In genomic region chr22:32539631-32540449, GRCh38 we compare ENCODE assay signal across 14 cellular contexts.
DNase-seq lines count a peak whose midpoint lies in the region; ATAC-seq and TF ChIP-seq lines count a peak whose summit lies in the region.
"Had no signal": no experiment of that assay in that cellular context is flagged by ENCODE, and none has a peak within 500 bp of the region (broad histone marks: within the 10 kb centered on the region; RNA-seq: fewer than 3 reads in every experiment).

No MANE protein-coding gene starts in this region.

- no peaks in the 10 kb centered on the region for H3K27me3 ChIP-seq in effector memory CD4-positive, alpha-beta T cell (replicated peaks; ENCODE audit: control insufficient read depth, insufficient read depth, low read length, poor library complexity, severe bottlenecking)

- H3K36me3 ChIP-seq in effector memory CD4-positive, alpha-beta T cell (ENCODE audit: control insufficient read depth, insufficient read depth, low read length): no peaks in the 10 kb centered on the region

- peaks cover 14% of the 10 kb centered on the region for H3K4me1 Mint-ChIP-seq in Calu3 (ENCODE audit: low read depth, unreplicated experiment)
- H3K4me1 Mint-ChIP-seq: activated CD4-positive, alpha-beta T cell treated with anti-CD3 and anti-CD28 coated beads, Interleukin-2, amount 10 ng/mL, durations not matched to agents 7 days and 5 days; activated naive CD8-positive, alpha-beta T cell treated with anti-CD3 and anti-CD28 coated beads, Interleukin-2, amount 10 ng/mL, durations not matched to agents 7 days and 5 days had no signal

- BruUV-seq in Calu3 (replicated peaks; lab: Mats Ljungman, UMichigan): no TSS peak

- H3K9me3 Mint-ChIP-seq in Calu3 (ENCODE audit: low read depth, unreplicated experiment): peaks cover 3% of the 10 kb centered on the region
- H3K9me3 Mint-ChIP-seq: activated CD4-positive, alpha-beta T cell treated with anti-CD3 and anti-CD28 coated beads, Interleukin-2, amount 10 ng/mL, durations not matched to agents 7 days and 5 days; activated naive CD8-positive, alpha-beta T cell treated with anti-CD3 and anti-CD28 coated beads, Interleukin-2, amount 10 ng/mL, durations not matched to agents 7 days and 5 days had no signal

- peak; percentile 68 for DNase-seq in Daoy (ENCODE audit: low read depth)
- peak; percentile 36 for DNase-seq in NCI-H2029 treated with DMSO at 0.1 percent for 48 hours (lab: John Stamatoyannopoulos, UW)
- peak; percentile 15 for DNase-seq in dermis blood vessel endothelial cell
- DNase-seq in mesenteric fat pad (ENCODE audit: low spot score): peak; percentile 67
- DNase-seq in NOMO-1 treated with dmso at 0.1 percent for 144 hours (lab: John Stamatoyannopoulos, UW; ENCODE audit: unreplicated experiment): no peak
- no peak for DNase-seq in effector memory CD4-positive, alpha-beta T cell
- no peak for DNase-seq in Calu3
- DNase-seq: activated CD4-positive, alpha-beta T cell treated with anti-CD3 and anti-CD28 coated beads, Interleukin-2, amount 10 ng/mL, durations not matched to agents 7 days and 5 days; activated naive CD8-positive, alpha-beta T cell treated with anti-CD3 and anti-CD28 coated beads, Interleukin-2, amount 10 ng/mL, durations not matched to agents 7 days and 5 days; effector memory CD8-positive, alpha-beta T cell; Kasumi-1; NCI-H524 treated with DMSO at 0.1 percent for 48 hours had no signal

- no peaks in the 10 kb centered on the region for H3K27me3 Mint-ChIP-seq in Calu3 (ENCODE audit: unreplicated experiment)

- H3K27ac ChIP-seq in effector memory CD4-positive, alpha-beta T cell (ENCODE audit: insufficient read depth, low read length, poor library complexity, severe bottlenecking): no peak overlapping the region
- H3K27ac ChIP-seq: skin epidermis had no signal

- no peaks in the 10 kb centered on the region for H3K4me1 ChIP-seq in effector memory CD4-positive, alpha-beta T cell (ENCODE audit: control insufficient read depth, insufficient read depth, low read length, poor library complexity, severe bottlenecking)

- H3K9me3 ChIP-seq in effector memory CD4-positive, alpha-beta T cell (ENCODE audit: control insufficient read depth, low read length): no peaks in the 10 kb centered on the region

- no peak for TF ChIP-seq CTCF in Calu3 (IDR thresholded peaks at IDR 0.05; ENCODE audit: unreplicated experiment)

- H3K4me3 Mint-ChIP-seq in Calu3 (ENCODE audit: low read depth, unreplicated experiment): no peak overlapping the region
- H3K4me3 Mint-ChIP-seq: activated CD4-positive, alpha-beta T cell treated with anti-CD3 and anti-CD28 coated beads, Interleukin-2, amount 10 ng/mL, durations not matched to agents 7 days and 5 days; activated naive CD8-positive, alpha-beta T cell treated with anti-CD3 and anti-CD28 coated beads, Interleukin-2, amount 10 ng/mL, durations not matched to agents 7 days and 5 days; effector memory CD8-positive, alpha-beta T cell had no signal

- H3K27ac Mint-ChIP-seq in Calu3 (ENCODE audit: unreplicated experiment): no peak overlapping the region
- H3K27ac Mint-ChIP-seq: activated CD4-positive, alpha-beta T cell treated with anti-CD3 and anti-CD28 coated beads, Interleukin-2, amount 10 ng/mL, durations not matched to agents 7 days and 5 days; activated naive CD8-positive, alpha-beta T cell treated with anti-CD3 and anti-CD28 coated beads, Interleukin-2, amount 10 ng/mL, durations not matched to agents 7 days and 5 days; effector memory CD8-positive, alpha-beta T cell had no signal

- H3K4me3 ChIP-seq in effector memory CD4-positive, alpha-beta T cell (ENCODE audit: insufficient read depth, low read depth, low read length, poor library complexity, severe bottlenecking): no peak overlapping the region
- H3K4me3 ChIP-seq: skin epidermis had no signal

- ATAC-seq in GM18870 (IDR thresholded peaks at IDR 0.05; ENCODE audit: unreplicated experiment): no peak
- ATAC-seq: effector memory CD8-positive, alpha-beta T cell had no signal

- no peaks in the 10 kb centered on the region for H3K36me3 Mint-ChIP-seq in Calu3 (ENCODE audit: insufficient read depth, unreplicated experiment)
- H3K36me3 Mint-ChIP-seq: activated naive CD8-positive, alpha-beta T cell treated with anti-CD3 and anti-CD28 coated beads, Interleukin-2, amount 10 ng/mL, durations not matched to agents 7 days and 5 days had no signal

- intact Hi-C loops in Calu3 (cut with micrococcal nuclease; ENCODE audit: unreplicated experiment): loop anchor here (10.0 kb wide), 1 partner anchor 45 kb away; no protein-coding TSS in a partner anchor

- CTCF ChIA-PET in Calu3 (lab: Charles Lee): interaction anchor here (0.7 kb wide), 1 partner anchor 257 kb away, joined by 5 read pairs; no protein-coding TSS in a partner anchor

Comparison
In these comparisons a context has a peak if more than half of its experiments do, and no peak if none do; other contexts are left out.
1. DNase-seq: peak in Daoy (single experiment), NCI-H2029 treated with DMSO at 0.1 percent for 48 hours (single experiment), dermis blood vessel endothelial cell (single experiment) and mesenteric fat pad (single experiment); none in NOMO-1 treated with dmso at 0.1 percent for 144 hours (single experiment), effector memory CD4-positive, alpha-beta T cell (0 of 3) and Calu3 (single experiment).